Comparison of ENCODE assay signal across 1 cellular context in the genomic region with DNA sequence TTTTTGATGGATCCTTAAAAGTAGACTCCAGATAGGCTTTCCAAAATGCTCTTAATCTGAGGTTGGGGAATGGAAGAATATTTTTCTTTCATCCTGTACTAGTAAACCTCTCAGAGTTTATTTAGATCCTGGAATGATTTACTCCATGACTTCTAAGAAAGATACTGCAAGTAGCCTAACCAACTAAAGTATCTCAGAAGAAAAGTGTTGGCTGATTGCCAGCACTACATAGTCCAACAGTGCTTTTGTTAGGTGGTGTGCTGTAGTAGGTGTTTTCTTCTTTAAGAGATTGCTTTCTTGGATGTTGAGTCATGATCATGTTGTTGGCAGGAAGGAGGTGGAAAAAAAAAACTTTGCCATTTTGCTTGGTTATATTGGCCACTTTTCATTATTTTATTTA.
TF ChIP-seq lines count a peak whose summit lies in the region.

No MANE protein-coding gene starts in this region.

TF ChIP-seq in GM12891, 5 proteins besides CTCF, POLR2A, EP300 and RAD21 (continued from another document):
- TF ChIP-seq SPI1 (IDR thresholded peaks at IDR 0.05; ENCODE audit: low read depth, low read length) = no peak
- TF ChIP-seq POU2F2 (IDR thresholded peaks at IDR 0.05; ENCODE audit: low read depth, low read length) = no peak
- no peak for TF ChIP-seq POLR2AphosphoS5 (IDR thresholded peaks at IDR 0.05; ENCODE audit: low read depth, low read length)
